In genomic region chr13:94617389-94618000, GRCh38 we compare ENCODE assay signal across 8 cellular contexts. TPM values are rescaled to one million over a fixed set of nuclear protein-coding genes. Genes with fewer than 3 reads are reported as not detected.
DNase-seq lines count a peak whose midpoint lies in the region; ATAC-seq, FAIRE-seq and TF ChIP-seq lines count a peak whose summit lies in the region.

No MANE protein-coding gene starts in this region.

- H3K4me3 ChIP-seq in breast epithelium, result no peak overlapping the region
- no peak overlapping the region for H3K4me3 ChIP-seq in lung

- intact Hi-C loops in breast epithelium (cut with DNase I; ENCODE audit: low total_unique reads), result no loop called here

- CTCF ChIA-PET in activated CD8-positive, alpha-beta memory T cell treated with anti-CD3 and anti-CD28 coated beads, Interleukin-2, amount 10 ng/mL, durations not matched to agents 7 days and 5 days (lab: Charles Lee), result interaction anchor here (0.6 to 9.5 kb wide), 22 partner anchors 10 to 787 kb away, joined by 3 to 128 read pairs (median 4); partner anchors contain the start of gene TGDS

- H3K36me3 ChIP-seq in breast epithelium (peaks cover 4% of the 10 kb centered on the region), lung (ENCODE audit: control insufficient read depth in 2 of 2, insufficient read depth in 2 of 2, low read length in 2 of 2) (peaks cover 2 to 4% of the 10 kb centered on the region in 2 donors)

- no peak for FAIRE-seq in urothelium cell line (lab: Jason Lieb, UNC)

- TF ChIP-seq CTCF in breast epithelium (IDR thresholded peaks at IDR 0.05), result peak in 2 of 3 donors; percentile 47 to 60
- TF ChIP-seq CTCF in lung (IDR thresholded peaks at IDR 0.05; ENCODE audit: control extremely low read depth, extremely low read depth), result peak; percentile 38

- H3K4me1 ChIP-seq in breast epithelium, result no peaks in the 10 kb centered on the region
- no peaks in the 10 kb centered on the region for H3K4me1 ChIP-seq in lung (ENCODE audit: control insufficient read depth in 2 of 2, insufficient read depth in 2 of 2, low read length in 2 of 2)

- H3K36me3 Mint-ChIP-seq in activated CD8-positive, alpha-beta memory T cell treated with anti-CD3 and anti-CD28 coated beads, Interleukin-2, amount 10 ng/mL, durations not matched to agents 7 days and 5 days, result peaks cover 26% of the 10 kb centered on the region

- H3K27ac Mint-ChIP-seq in activated CD8-positive, alpha-beta memory T cell treated with anti-CD3 and anti-CD28 coated beads, Interleukin-2, amount 10 ng/mL, durations not matched to agents 7 days and 5 days, result no peak overlapping the region

- no peak for TF ChIP-seq POLR2A in breast epithelium (IDR thresholded peaks at IDR 0.05)

- no peak for DNase-seq in activated CD8-positive, alpha-beta memory T cell treated with anti-CD3 and anti-CD28 coated beads, Interleukin-2, amount 10 ng/mL, durations not matched to agents 7 days and 5 days
- DNase-seq in activated CD8-positive, alpha-beta memory T cell treated with anti-CD3 and anti-CD28 coated beads, Interleukin-2, amount 50 U/mL, for 48 hours, result no peak
- peak; percentile 15 for DNase-seq in NCI-H2171 (lab: John Stamatoyannopoulos, UW)
- DNase-seq in breast epithelium (ENCODE audit: low spot score in 2 of 2), result no peak
- no peak for DNase-seq in lung (ENCODE audit: low spot score)
- DNase-seq in NCI-H524 treated with DMSO at 0.1 percent for 48 hours (lab: John Stamatoyannopoulos, UW), result no peak
- DNase-seq in urothelium cell line (ENCODE audit: low spot score), result no peak

- H3K27ac ChIP-seq in breast epithelium (no peak overlapping the region), lung (ENCODE audit: low read depth in 1 of 2, low read length in 1 of 2) (no peak overlapping the region)

- H3K27me3 ChIP-seq in breast epithelium (no peaks in the 10 kb centered on the region), lung (ENCODE audit: control insufficient read depth, insufficient read depth) (no peaks in the 10 kb centered on the region)

- ATAC-seq in activated CD8-positive, alpha-beta memory T cell treated with anti-CD3 and anti-CD28 coated beads, Interleukin-2, amount 10 ng/mL, durations not matched to agents 7 days and 5 days, result peak; percentile 45
- peak; percentile 59 for ATAC-seq in GM21423 (IDR thresholded peaks at IDR 0.05; ENCODE audit: unreplicated experiment)
- no peak for ATAC-seq in lung (ENCODE audit: insufficient read depth, low FRiP score)

- peaks cover 9% of the 10 kb centered on the region for H3K4me1 Mint-ChIP-seq in activated CD8-positive, alpha-beta memory T cell treated with anti-CD3 and anti-CD28 coated beads, Interleukin-2, amount 10 ng/mL, durations not matched to agents 7 days and 5 days

- H3K27me3 Mint-ChIP-seq in activated CD8-positive, alpha-beta memory T cell treated with anti-CD3 and anti-CD28 coated beads, Interleukin-2, amount 10 ng/mL, durations not matched to agents 7 days and 5 days, result no peaks in the 10 kb centered on the region

- 73% methylated on average over 4 of the region's 4 CpGs for WGBS in lung, 2 donors

- no peak overlapping the region for H3K4me3 Mint-ChIP-seq in activated CD8-positive, alpha-beta memory T cell treated with anti-CD3 and anti-CD28 coated beads, Interleukin-2, amount 10 ng/mL, durations not matched to agents 7 days and 5 days

- H3K9me3 Mint-ChIP-seq in activated CD8-positive, alpha-beta memory T cell treated with anti-CD3 and anti-CD28 coated beads, Interleukin-2, amount 10 ng/mL, durations not matched to agents 7 days and 5 days (ENCODE audit: low read depth), result no peaks in the 10 kb centered on the region

- H3K9me3 ChIP-seq in breast epithelium, result no peaks in the 10 kb centered on the region
- no peaks in the 10 kb centered on the region for H3K9me3 ChIP-seq in lung (ENCODE audit: control insufficient read depth in 2 of 2, insufficient read depth in 1 of 2, low read length in 1 of 2)

RNA-seq across cellular contexts. Expression of gene GPR180, which starts 15.8 kb away (rescaled TPM):
- total RNA-seq in activated CD8-positive, alpha-beta memory T cell treated with anti-CD3 and anti-CD28 coated beads, Interleukin-2, amount 10 ng/mL, durations not matched to agents 7 days and 5 days, result 1 to 10 TPM; 7.2 to 7.5 TPM
- total RNA-seq in breast epithelium (1 to 10 TPM; 6.2 to 8.9 (median 7.9) TPM), lung (1 to 10 TPM; 5.3 to 7.0 TPM)
- 1 to 10 TPM; 1.7 to 2.4 TPM for polyA plus RNA-seq in lung

RNA-seq across cellular contexts. Expression of gene TGDS, which starts 21.5 kb away (rescaled TPM):
- total RNA-seq in activated CD8-positive, alpha-beta memory T cell treated with anti-CD3 and anti-CD28 coated beads, Interleukin-2, amount 10 ng/mL, durations not matched to agents 7 days and 5 days, result 10 to 100 TPM; 14.0 to 19.5 TPM
- total RNA-seq in breast epithelium, result 10 to 100 TPM; 12.1 to 21.2 (median 12.5) TPM
- 10 to 100 TPM in 1 of 2 donors, 1 to 10 TPM in 1; 7.5 to 24.4 TPM for total RNA-seq in lung
- polyA plus RNA-seq in lung, result 10 to 100 TPM in 1 of 2 donors, 1 to 10 TPM in 1; 7.9 to 10.2 TPM
